9 cellular contexts compared by ENCODE assay signal in the genomic region with DNA sequence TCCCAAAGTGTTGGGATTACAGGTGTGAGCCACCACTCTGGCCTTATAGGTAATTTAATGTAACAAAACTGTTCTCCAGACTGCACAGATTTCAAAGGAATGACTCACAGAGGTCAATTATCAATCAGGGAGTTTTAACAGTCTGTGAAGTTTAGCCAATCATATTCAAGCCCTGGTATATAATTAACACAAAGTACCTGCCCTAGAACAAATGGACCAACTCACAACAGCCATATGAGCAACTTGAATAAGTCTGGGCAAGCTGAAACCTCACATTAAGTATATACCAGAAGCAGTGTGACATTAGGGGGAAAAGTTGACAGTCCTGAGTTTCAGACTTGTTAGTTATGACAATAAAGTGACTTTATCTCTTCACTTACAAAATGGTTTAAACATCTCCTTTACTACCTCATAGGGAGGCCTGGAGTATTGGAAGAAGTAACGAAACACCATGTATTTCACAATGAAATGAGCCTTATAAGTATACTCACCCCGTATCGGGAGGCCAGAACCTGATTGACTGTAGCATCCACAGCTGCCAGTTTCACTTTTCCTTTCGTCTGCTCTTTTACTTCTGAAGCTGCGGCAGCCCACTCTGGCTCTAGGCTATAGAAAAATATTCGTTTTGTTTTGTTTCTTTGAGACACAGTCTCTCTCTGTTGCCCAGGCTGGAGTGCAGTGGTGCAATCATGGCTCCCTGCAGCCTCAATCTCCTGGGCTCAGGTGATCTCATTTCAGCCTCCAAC. TPM values are rescaled to one million over a fixed set of nuclear protein-coding genes. Genes with fewer than 3 reads are reported as not detected.
DNase-seq lines count a peak whose midpoint lies in the region; ATAC-seq, FAIRE-seq and TF ChIP-seq lines count a peak whose summit lies in the region.
"Had no signal": no experiment of that assay in that cellular context is flagged by ENCODE, and none has a peak within 500 bp of the region (broad histone marks: within the 10 kb centered on the region; RNA-seq: fewer than 3 reads in every experiment).

No MANE protein-coding gene starts in this region.

- peak; percentile 78 for FAIRE-seq in GM19239 (lab: Jason Lieb, UNC)
- no peak for FAIRE-seq in frontal cortex (lab: Jason Lieb, UNC)
- no peak for FAIRE-seq in D721Med (lab: Jason Lieb, UNC)

- peak overlapping the region; percentile 80 for H3K27ac ChIP-seq in CD4-positive, CD25-positive, alpha-beta regulatory T cell (ENCODE audit: insufficient read depth, low read length, poor library complexity, severe bottlenecking)

- peaks cover 8% of the 10 kb centered on the region for H3K4me1 ChIP-seq in CD4-positive, CD25-positive, alpha-beta regulatory T cell (ENCODE audit: control insufficient read depth, insufficient read depth, low read length, poor library complexity, severe bottlenecking)

- H3K36me3 Mint-ChIP-seq in CD4-positive, CD25-positive, alpha-beta regulatory T cell = peaks cover 62% of the 10 kb centered on the region
- peaks cover 30 to 36% of the 10 kb centered on the region in 2 donors for H3K36me3 Mint-ChIP-seq in activated naive CD4-positive, alpha-beta T cell treated with anti-CD3 and anti-CD28 coated beads, Interleukin-2, amount 50 U/mL, for 72 hours
- H3K36me3 Mint-ChIP-seq in nephron progenitor cell (ENCODE audit: low read depth) = peaks cover 83% of the 10 kb centered on the region

- DNase-seq in CD4-positive, CD25-positive, alpha-beta regulatory T cell = peak in 1 of 3 donors; percentile 68
- DNase-seq in GM19239 (ENCODE audit: insufficient read length, low spot score) (no peak), nephron progenitor cell (no peak), NCI-H82 (lab: John Stamatoyannopoulos, UW) (no peak), frontal cortex (ENCODE audit: low spot score in 2 of 2) (no peak), D721Med (ENCODE audit: insufficient read length, low spot score) (no peak)
- DNase-seq in activated naive CD4-positive, alpha-beta T cell treated with anti-CD3 and anti-CD28 coated beads, Interleukin-2, amount 50 U/mL, for 72 hours (ENCODE audit: low spot score in 2 of 2) = no peak
- DNase-seq: DMS 273 treated with DMSO at 0.1 percent for 48 hours had no signal

- peaks cover 10 to 27% (median 18%) of the 10 kb centered on the region in 4 donors for H3K4me1 Mint-ChIP-seq in CD4-positive, CD25-positive, alpha-beta regulatory T cell
- no peaks in the 10 kb centered on the region for H3K4me1 Mint-ChIP-seq in nephron progenitor cell

- TF ChIP-seq CTCF in nephron progenitor cell (IDR thresholded peaks at IDR 0.05) = no peak
- no peak for TF ChIP-seq CTCF in D721Med (IDR thresholded peaks at IDR 0.05; ENCODE audit: insufficient read depth, missing control alignments)

- H3K9me3 ChIP-seq in CD4-positive, CD25-positive, alpha-beta regulatory T cell (ENCODE audit: control insufficient read depth in 2 of 2, low read length in 2 of 2) = no peaks in the 10 kb centered on the region

- no peaks in the 10 kb centered on the region for H3K9me3 Mint-ChIP-seq in CD4-positive, CD25-positive, alpha-beta regulatory T cell
- no peaks in the 10 kb centered on the region for H3K9me3 Mint-ChIP-seq in activated naive CD4-positive, alpha-beta T cell treated with anti-CD3 and anti-CD28 coated beads, Interleukin-2, amount 50 U/mL, for 72 hours
- H3K9me3 Mint-ChIP-seq in nephron progenitor cell = no peaks in the 10 kb centered on the region

- H3K4me3 ChIP-seq in CD4-positive, CD25-positive, alpha-beta regulatory T cell (ENCODE audit: low read depth, low read length) = peak overlapping the region; percentile 75

- ATAC-seq in CD4-positive, CD25-positive, alpha-beta regulatory T cell (ENCODE audit: low read depth in 2 of 2) = peak; percentile 82 to 83
- peak; percentile 86 for ATAC-seq in HG03064 (IDR thresholded peaks at IDR 0.05; ENCODE audit: low read depth, unreplicated experiment)
- peak; percentile 51 to 60 for ATAC-seq in activated naive CD4-positive, alpha-beta T cell treated with anti-CD3 and anti-CD28 coated beads, Interleukin-2, amount 50 U/mL, for 72 hours

- H3K27me3 Mint-ChIP-seq in CD4-positive, CD25-positive, alpha-beta regulatory T cell = no peaks in the 10 kb centered on the region
- H3K27me3 Mint-ChIP-seq in nephron progenitor cell (ENCODE audit: low read depth, poor library complexity) = peaks cover 3% of the 10 kb centered on the region

- H3K27me3 ChIP-seq in CD4-positive, CD25-positive, alpha-beta regulatory T cell (ENCODE audit: control insufficient read depth, insufficient read depth, low read length) = no peaks in the 10 kb centered on the region

- peaks cover 71% of the 10 kb centered on the region for H3K36me3 ChIP-seq in CD4-positive, CD25-positive, alpha-beta regulatory T cell (ENCODE audit: control insufficient read depth, insufficient read depth, low read length)

- peak overlapping the region in 2 of 4 donors; percentile 27 to 50 for H3K4me3 Mint-ChIP-seq in CD4-positive, CD25-positive, alpha-beta regulatory T cell
- H3K4me3 Mint-ChIP-seq in nephron progenitor cell = no peak overlapping the region

- peak overlapping the region in 2 of 3 donors; percentile 76 to 97 for H3K27ac Mint-ChIP-seq in CD4-positive, CD25-positive, alpha-beta regulatory T cell
- H3K27ac Mint-ChIP-seq in activated naive CD4-positive, alpha-beta T cell treated with anti-CD3 and anti-CD28 coated beads, Interleukin-2, amount 50 U/mL, for 72 hours = peak overlapping the region in 1 of 2 donors; percentile 60
- no peak overlapping the region for H3K27ac Mint-ChIP-seq in nephron progenitor cell

RNA-seq across cellular contexts. Expression of a gene that starts 22.2 kb away (rescaled TPM):
- 48.0 TPM for total RNA-seq in CD4-positive, CD25-positive, alpha-beta regulatory T cell
- polyA plus RNA-seq in CD4-positive, CD25-positive, alpha-beta regulatory T cell = 100 to 1,000 TPM; 115 to 186 (median 136) TPM
- total RNA-seq in activated naive CD4-positive, alpha-beta T cell treated with anti-CD3 and anti-CD28 coated beads, Interleukin-2, amount 50 U/mL, for 72 hours = 100 to 1,000 TPM; 110 to 133 TPM
- total RNA-seq in frontal cortex = 124 TPM
